Comparison of ENCODE assay signal across 1 cellular context in genomic region chr13:62019858-62020257, GRCh38.
TF ChIP-seq lines count a peak whose summit lies in the region.

No MANE protein-coding gene starts in this region.

TF ChIP-seq in GM23338, 12 proteins besides CTCF, POLR2A, EP300 and RAD21 (continued from another document):
- TF ChIP-seq, protein P1, sequence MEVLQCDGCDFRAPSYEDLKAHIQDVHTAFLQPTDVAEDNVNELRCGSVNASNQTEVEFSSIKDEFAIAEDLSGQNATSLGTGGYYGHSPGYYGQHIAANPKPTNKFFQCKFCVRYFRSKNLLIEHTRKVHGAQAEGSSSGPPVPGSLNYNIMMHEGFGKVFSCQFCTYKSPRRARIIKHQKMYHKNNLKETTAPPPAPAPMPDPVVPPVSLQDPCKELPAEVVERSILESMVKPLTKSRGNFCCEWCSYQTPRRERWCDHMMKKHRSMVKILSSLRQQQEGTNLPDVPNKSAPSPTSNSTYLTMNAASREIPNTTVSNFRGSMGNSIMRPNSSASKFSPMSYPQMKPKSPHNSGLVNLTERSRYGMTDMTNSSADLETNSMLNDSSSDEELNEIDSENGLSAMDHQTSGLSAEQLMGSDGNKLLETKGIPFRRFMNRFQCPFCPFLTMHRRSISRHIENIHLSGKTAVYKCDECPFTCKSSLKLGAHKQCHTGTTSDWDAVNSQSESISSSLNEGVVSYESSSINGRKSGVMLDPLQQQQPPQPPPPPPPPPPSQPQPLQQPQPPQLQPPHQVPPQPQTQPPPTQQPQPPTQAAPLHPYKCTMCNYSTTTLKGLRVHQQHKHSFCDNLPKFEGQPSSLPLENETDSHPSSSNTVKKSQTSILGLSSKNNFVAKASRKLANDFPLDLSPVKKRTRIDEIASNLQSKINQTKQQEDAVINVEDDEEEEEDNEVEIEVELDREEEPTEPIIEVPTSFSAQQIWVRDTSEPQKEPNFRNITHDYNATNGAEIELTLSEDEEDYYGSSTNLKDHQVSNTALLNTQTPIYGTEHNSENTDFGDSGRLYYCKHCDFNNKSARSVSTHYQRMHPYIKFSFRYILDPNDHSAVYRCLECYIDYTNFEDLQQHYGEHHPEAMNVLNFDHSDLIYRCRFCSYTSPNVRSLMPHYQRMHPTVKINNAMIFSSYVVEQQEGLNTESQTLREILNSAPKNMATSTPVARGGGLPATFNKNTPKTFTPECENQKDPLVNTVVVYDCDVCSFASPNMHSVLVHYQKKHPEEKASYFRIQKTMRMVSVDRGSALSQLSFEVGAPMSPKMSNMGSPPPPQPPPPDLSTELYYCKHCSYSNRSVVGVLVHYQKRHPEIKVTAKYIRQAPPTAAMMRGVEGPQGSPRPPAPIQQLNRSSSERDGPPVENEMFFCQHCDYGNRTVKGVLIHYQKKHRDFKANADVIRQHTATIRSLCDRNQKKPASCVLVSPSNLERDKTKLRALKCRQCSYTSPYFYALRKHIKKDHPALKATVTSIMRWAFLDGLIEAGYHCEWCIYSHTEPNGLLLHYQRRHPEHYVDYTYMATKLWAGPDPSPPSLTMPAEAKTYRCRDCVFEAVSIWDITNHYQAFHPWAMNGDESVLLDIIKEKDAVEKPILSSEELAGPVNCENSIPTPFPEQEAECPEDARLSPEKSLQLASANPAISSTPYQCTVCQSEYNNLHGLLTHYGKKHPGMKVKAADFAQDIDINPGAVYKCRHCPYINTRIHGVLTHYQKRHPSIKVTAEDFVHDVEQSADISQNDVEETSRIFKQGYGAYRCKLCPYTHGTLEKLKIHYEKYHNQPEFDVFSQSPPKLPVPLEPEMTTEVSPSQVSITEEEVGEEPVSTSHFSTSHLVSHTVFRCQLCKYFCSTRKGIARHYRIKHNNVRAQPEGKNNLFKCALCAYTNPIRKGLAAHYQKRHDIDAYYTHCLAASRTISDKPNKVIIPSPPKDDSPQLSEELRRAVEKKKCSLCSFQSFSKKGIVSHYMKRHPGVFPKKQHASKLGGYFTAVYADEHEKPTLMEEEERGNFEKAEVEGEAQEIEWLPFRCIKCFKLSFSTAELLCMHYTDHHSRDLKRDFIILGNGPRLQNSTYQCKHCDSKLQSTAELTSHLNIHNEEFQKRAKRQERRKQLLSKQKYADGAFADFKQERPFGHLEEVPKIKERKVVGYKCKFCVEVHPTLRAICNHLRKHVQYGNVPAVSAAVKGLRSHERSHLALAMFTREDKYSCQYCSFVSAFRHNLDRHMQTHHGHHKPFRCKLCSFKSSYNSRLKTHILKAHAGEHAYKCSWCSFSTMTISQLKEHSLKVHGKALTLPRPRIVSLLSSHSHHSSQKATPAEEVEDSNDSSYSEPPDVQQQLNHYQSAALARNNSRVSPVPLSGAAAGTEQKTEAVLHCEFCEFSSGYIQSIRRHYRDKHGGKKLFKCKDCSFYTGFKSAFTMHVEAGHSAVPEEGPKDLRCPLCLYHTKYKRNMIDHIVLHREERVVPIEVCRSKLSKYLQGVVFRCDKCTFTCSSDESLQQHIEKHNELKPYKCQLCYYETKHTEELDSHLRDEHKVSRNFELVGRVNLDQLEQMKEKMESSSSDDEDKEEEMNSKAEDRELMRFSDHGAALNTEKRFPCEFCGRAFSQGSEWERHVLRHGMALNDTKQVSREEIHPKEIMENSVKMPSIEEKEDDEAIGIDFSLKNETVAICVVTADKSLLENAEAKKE (CRISPR knock-in tag; IDR thresholded peaks at IDR 0.05) = no peak
